1 cellular context compared by ENCODE assay signal in the genomic region with DNA sequence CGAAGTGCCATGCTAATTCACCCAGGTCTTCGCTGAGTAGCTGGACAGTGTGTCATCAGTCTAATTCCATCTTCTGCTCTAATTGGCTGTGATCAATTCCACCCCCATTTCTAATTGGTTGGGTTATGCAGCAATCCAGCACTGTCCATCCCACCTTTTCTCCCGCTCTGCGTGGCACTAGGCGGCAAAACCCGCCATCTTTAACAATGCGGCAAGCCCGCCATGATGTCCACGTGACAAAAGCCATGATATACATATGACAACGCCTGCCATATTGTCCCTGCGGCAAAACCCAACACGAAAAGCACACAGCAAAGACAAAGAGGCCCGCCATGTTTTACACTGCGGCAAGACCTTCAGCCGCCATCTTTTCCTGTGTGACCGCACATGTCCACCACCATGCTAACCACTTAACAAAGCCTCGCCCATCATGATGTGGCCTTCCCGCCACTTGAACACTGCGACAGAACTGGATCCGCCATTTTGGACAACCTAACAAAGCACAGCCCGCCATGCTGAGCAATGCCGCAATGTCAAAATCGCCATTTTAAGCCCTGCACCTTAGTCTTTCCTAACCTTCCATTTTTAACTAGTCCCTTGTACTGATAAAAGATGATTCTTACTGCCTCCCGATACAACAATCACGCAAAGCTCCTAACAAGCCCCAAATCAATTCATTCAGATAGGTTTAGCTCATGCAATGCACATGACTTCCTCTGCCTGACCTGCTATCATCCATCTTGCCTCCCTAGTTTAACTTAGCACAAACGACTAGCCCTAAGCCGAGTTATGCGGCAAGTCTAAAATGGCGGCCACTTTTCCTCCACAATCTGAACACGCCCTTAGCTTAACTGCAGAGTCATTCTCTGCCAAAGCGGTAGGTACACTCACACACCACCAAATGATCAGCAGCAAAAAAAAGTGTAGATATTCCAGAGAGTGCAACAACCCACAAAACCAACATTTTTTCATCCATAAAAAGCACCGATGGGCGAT.
TF ChIP-seq lines count a peak whose summit lies in the region.

No MANE protein-coding gene starts in this region.

TF ChIP-seq in K562, 482 proteins besides CTCF, POLR2A, EP300 and RAD21 (continued from another document and continues in another):
- 0 out of 2 replicates have a peak, but pooled peaks have one; percentile 13 for TF ChIP-seq VEZF1 (CRISPR knock-in tag; IDR thresholded peaks at IDR 0.05)
- TF ChIP-seq TAF15 (IDR thresholded peaks at IDR 0.05; ENCODE audit: low read depth, low read length) = no peak
- TF ChIP-seq THRAP3 (IDR thresholded peaks at IDR 0.05; ENCODE audit: borderline replicate concordance) = no peak
- TF ChIP-seq ZNF740 (CRISPR knock-in tag; IDR thresholded peaks at IDR 0.05) = no peak
- no peak for TF ChIP-seq ZNF740 (tag; IDR thresholded peaks at IDR 0.05)
- TF ChIP-seq NCOA4 (IDR thresholded peaks at IDR 0.05; ENCODE audit: partially characterized antibody) = no peak
- TF ChIP-seq MAFF (IDR thresholded peaks at IDR 0.05; ENCODE audit: low read length) = peak; percentile 25; the same call in 1 of the 2 replicates
- TF ChIP-seq, protein P1, sequence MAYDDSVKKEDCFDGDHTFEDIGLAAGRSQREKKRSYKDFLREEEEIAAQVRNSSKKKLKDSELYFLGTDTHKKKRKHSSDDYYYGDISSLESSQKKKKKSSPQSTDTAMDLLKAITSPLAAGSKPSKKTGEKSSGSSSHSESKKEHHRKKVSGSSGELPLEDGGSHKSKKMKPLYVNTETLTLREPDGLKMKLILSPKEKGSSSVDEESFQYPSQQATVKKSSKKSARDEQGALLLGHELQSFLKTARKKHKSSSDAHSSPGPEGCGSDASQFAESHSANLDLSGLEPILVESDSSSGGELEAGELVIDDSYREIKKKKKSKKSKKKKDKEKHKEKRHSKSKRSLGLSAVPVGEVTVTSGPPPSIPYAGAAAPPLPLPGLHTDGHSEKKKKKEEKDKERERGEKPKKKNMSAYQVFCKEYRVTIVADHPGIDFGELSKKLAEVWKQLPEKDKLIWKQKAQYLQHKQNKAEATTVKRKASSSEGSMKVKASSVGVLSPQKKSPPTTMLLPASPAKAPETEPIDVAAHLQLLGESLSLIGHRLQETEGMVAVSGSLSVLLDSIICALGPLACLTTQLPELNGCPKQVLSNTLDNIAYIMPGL (CRISPR knock-in tag; IDR thresholded peaks at IDR 0.05) = no peak
- no peak for TF ChIP-seq PTBP1 (IDR thresholded peaks at IDR 0.05; ENCODE audit: low read depth, low read length)
- no peak; a peak in 1 of 4 replicates for TF ChIP-seq TBL1XR1 (IDR thresholded peaks at IDR 0.05; ENCODE audit: low read length in 2 of 2)
- TF ChIP-seq SMC3 (conservative IDR thresholded peaks at IDR 0.05; ENCODE audit: insufficient read depth, low read depth, low read length) = no peak
- TF ChIP-seq ZNF75A (CRISPR knock-in tag; IDR thresholded peaks at IDR 0.05) = no peak
- TF ChIP-seq NFRKB (IDR thresholded peaks at IDR 0.05; ENCODE audit: low read depth) = peak; percentile 98
- no peak for TF ChIP-seq ZNF232 (CRISPR knock-in tag; IDR thresholded peaks at IDR 0.05)
- TF ChIP-seq NBN (IDR thresholded peaks at IDR 0.05; ENCODE audit: low read depth) = no peak
- peak; percentile 94 for TF ChIP-seq MYBL2 (IDR thresholded peaks at IDR 0.05; ENCODE audit: low read depth)
- TF ChIP-seq MYBL2 (CRISPR knock-in tag; IDR thresholded peaks at IDR 0.05; ENCODE audit: borderline replicate concordance) = no peak
- peak; percentile 31; the same call in 1 of the 2 replicates for TF ChIP-seq SUPT5H (IDR thresholded peaks at IDR 0.05)
- no peak for TF ChIP-seq SLC30A9 (CRISPR knock-in tag; IDR thresholded peaks at IDR 0.05)
- TF ChIP-seq POU5F1 (IDR thresholded peaks at IDR 0.05; ENCODE audit: borderline replicate concordance, low read depth, low read length, partially characterized antibody) = no peak
- TF ChIP-seq SRSF7 (optimal IDR thresholded peaks at IDR 0.05; ENCODE audit: low read depth, low read length) = no peak
- peak; percentile 57 for TF ChIP-seq CHD1 (IDR thresholded peaks at IDR 0.05; ENCODE audit: low read length)
- peak in 1 of 2 experiments; percentile 29; a peak in 1 of 4 replicates for TF ChIP-seq SIX5 (IDR thresholded peaks at IDR 0.05; ENCODE audit: borderline replicate concordance in 1 of 2, insufficient read depth in 1 of 2, low read depth in 1 of 2, low read length in 2 of 2)
- TF ChIP-seq, protein P2, sequence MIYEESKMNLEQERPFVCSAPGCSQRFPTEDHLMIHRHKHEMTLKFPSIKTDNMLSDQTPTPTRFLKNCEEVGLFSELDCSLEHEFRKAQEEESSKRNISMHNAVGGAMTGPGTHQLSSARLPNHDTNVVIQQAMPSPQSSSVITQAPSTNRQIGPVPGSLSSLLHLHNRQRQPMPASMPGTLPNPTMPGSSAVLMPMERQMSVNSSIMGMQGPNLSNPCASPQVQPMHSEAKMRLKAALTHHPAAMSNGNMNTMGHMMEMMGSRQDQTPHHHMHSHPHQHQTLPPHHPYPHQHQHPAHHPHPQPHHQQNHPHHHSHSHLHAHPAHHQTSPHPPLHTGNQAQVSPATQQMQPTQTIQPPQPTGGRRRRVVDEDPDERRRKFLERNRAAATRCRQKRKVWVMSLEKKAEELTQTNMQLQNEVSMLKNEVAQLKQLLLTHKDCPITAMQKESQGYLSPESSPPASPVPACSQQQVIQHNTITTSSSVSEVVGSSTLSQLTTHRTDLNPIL (CRISPR knock-in tag; IDR thresholded peaks at IDR 0.05) = no peak
- no peak for TF ChIP-seq GTF2A2 (tag; IDR thresholded peaks at IDR 0.05)
- no peak for TF ChIP-seq ILK (tag; IDR thresholded peaks at IDR 0.05; ENCODE audit: borderline replicate concordance, low read depth)
- no peak for TF ChIP-seq BRF1 (IDR thresholded peaks at IDR 0.05; ENCODE audit: borderline replicate concordance, extremely low read depth, insufficient read length)
- TF ChIP-seq ZNF561 (CRISPR knock-in tag; conservative IDR thresholded peaks at IDR 0.05) = no peak
- no peak for TF ChIP-seq DACH1 (IDR thresholded peaks at IDR 0.05; ENCODE audit: partially characterized antibody)
- no peak for TF ChIP-seq XRCC4 (IDR thresholded peaks at IDR 0.05; ENCODE audit: extremely low read depth, insufficient read depth, insufficient read length)
- no peak for TF ChIP-seq DPF2 (IDR thresholded peaks at IDR 0.05)
- TF ChIP-seq E2F4 (CRISPR knock-in tag; IDR thresholded peaks at IDR 0.05; ENCODE audit: low read depth) = peak; percentile 73; the same call in 1 of the 2 replicates
- no peak for TF ChIP-seq RNF219 (CRISPR knock-in tag; IDR thresholded peaks at IDR 0.05)
- TF ChIP-seq CREBBP (IDR thresholded peaks at IDR 0.05; ENCODE audit: low read depth, low read length) = no peak
- TF ChIP-seq OTX1 (CRISPR knock-in tag; IDR thresholded peaks at IDR 0.05) = no peak
- peak; percentile 19 for TF ChIP-seq MEIS2 (IDR thresholded peaks at IDR 0.05; ENCODE audit: partially characterized antibody)
- TF ChIP-seq, protein P3, sequence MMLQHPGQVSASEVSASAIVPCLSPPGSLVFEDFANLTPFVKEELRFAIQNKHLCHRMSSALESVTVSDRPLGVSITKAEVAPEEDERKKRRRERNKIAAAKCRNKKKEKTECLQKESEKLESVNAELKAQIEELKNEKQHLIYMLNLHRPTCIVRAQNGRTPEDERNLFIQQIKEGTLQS (IDR thresholded peaks at IDR 0.05) = 0 out of 2 replicates have a peak, but pooled peaks have one; percentile 24
- TF ChIP-seq, protein P3 (CRISPR knock-in tag; conservative IDR thresholded peaks at IDR 0.05) = no peak
- TF ChIP-seq RBM25 (IDR thresholded peaks at IDR 0.05; ENCODE audit: low read depth, low read length, severe bottlenecking) = peak; percentile 55
- TF ChIP-seq TFAP4 (CRISPR knock-in tag; IDR thresholded peaks at IDR 0.05; ENCODE audit: borderline replicate concordance) = peak; percentile 40; the same call in 1 of the 2 replicates
- TF ChIP-seq NFATC3 (IDR thresholded peaks at IDR 0.05) = no peak
- TF ChIP-seq SMARCC2 (IDR thresholded peaks at IDR 0.05; ENCODE audit: low read depth) = no peak
- TF ChIP-seq, protein P4, sequence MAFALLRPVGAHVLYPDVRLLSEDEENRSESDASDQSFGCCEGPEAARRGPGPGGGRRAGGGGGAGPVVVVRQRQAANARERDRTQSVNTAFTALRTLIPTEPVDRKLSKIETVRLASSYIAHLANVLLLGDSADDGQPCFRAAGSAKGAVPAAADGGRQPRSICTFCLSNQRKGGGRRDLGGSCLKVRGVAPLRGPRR (CRISPR knock-in tag; IDR thresholded peaks at IDR 0.05) = no peak
- peak; percentile 84 for TF ChIP-seq MAX (CRISPR knock-in tag; IDR thresholded peaks at IDR 0.05)
- TF ChIP-seq KDM5B (IDR thresholded peaks at IDR 0.05; ENCODE audit: insufficient replicate concordance, low read depth, low read length) = no peak
- no peak for TF ChIP-seq ATF1 (CRISPR knock-in tag; IDR thresholded peaks at IDR 0.05)
- TF ChIP-seq ATF1 (tag; IDR thresholded peaks at IDR 0.05) = peak; percentile 82
- TF ChIP-seq STAG1 (CRISPR knock-in tag; IDR thresholded peaks at IDR 0.05; ENCODE audit: borderline replicate concordance) = no peak
- TF ChIP-seq NCOR1 (IDR thresholded peaks at IDR 0.05) = peak; percentile 34; the same call in 1 of the 2 replicates
- no peak for TF ChIP-seq POLR2AphosphoS5 (IDR thresholded peaks at IDR 0.05; ENCODE audit: control insufficient read depth, insufficient read depth, low read depth, low read length)
- TF ChIP-seq, protein P5, sequence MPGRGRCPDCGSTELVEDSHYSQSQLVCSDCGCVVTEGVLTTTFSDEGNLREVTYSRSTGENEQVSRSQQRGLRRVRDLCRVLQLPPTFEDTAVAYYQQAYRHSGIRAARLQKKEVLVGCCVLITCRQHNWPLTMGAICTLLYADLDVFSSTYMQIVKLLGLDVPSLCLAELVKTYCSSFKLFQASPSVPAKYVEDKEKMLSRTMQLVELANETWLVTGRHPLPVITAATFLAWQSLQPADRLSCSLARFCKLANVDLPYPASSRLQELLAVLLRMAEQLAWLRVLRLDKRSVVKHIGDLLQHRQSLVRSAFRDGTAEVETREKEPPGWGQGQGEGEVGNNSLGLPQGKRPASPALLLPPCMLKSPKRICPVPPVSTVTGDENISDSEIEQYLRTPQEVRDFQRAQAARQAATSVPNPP (IDR thresholded peaks at IDR 0.05; ENCODE audit: borderline replicate concordance, insufficient read depth, insufficient read length) = no peak
- TF ChIP-seq CBFA2T3 (IDR thresholded peaks at IDR 0.05) = no peak
- TF ChIP-seq ILF3 (IDR thresholded peaks at IDR 0.05; ENCODE audit: borderline replicate concordance) = no peak
